Comparison of ENCODE assay signal across 1 cellular context in the genomic region with DNA sequence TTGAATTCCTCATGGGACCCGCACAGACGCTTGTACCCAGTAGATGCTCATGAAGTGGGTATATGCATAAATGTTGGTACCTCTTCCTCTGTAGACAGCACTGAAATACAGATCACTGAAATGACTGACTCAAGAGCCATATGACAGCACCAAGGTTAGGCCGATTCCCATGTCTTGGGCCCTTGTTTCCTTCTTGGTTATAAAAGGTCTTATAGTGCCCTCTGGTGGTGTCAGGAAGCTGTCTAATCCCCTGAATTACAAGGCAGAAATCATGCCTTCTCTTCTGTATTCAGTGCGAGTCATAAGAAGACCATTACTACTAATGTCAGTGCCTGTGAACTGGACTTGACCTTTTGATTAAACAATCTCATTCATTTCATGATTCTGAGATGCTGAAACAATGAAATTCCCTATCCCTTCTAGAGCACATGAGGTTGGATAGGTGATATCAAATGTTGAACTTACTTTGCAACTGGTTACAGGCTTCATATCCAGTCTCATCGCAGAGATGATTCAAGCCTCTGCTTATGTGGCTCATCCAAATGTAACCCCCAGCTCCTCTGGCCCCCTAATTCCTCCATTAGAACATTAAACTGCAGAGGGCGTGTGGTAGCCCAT.
TF ChIP-seq lines count a peak whose summit lies in the region.

No MANE protein-coding gene starts in this region.

TF ChIP-seq in K562, 482 proteins besides CTCF, POLR2A, EP300 and RAD21:
- TF ChIP-seq SMC3 (conservative IDR thresholded peaks at IDR 0.05; ENCODE audit: insufficient read depth, low read depth, low read length) (peak; percentile 74), POLR2AphosphoS5 (IDR thresholded peaks at IDR 0.05; ENCODE audit: control insufficient read depth, insufficient read depth, low read depth, low read length) (no peak), ZEB2 (IDR thresholded peaks at IDR 0.05) (no peak), ARID2 (IDR thresholded peaks at IDR 0.05) (0 out of 2 replicates have a peak, but pooled peaks have one; percentile 38), NFE2 (IDR thresholded peaks at IDR 0.05; ENCODE audit: low read depth) (0 out of 2 replicates have a peak, but pooled peaks have one; percentile 20), RFX5 (IDR thresholded peaks at IDR 0.05; ENCODE audit: low read depth, low read length) (no peak)
